Comparison of ENCODE assay signal across 29 cellular contexts in the genomic region with DNA sequence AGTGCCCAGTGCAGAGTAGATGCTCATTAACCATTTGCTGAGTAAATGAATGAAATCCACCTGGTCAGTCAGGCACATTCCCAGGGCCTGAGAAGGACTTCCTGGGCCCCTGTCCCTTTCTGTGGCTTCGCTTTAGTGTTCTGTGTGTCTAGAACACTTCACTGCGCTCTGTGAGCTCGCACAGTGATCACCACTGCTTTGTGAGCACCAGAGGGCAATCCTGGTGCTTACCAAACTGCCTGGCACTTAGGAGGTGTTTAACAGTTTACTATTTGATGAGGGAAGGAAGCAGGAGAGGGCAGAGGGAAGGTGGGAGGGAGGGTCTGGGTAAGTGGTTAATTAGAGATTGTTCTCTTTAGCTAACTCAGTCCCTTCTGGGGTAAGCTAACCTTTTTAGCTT. TPM values are rescaled to one million over a fixed set of nuclear protein-coding genes. Genes with fewer than 3 reads are reported as not detected.
"Had no signal": no experiment of that assay in that cellular context is flagged by ENCODE, and none has a peak within 500 bp of the region (broad histone marks: within the 10 kb centered on the region; RNA-seq: fewer than 3 reads in every experiment).

No MANE protein-coding gene starts in this region.

- H3K27me3 ChIP-seq: colonic mucosa, ovary, uterus had no signal

- H3K4me3 ChIP-seq: colonic mucosa, esophagus squamous epithelium, heart right ventricle, left ventricle myocardium inferior, lower lobe of right lung, ovary, psoas muscle, skin epidermis, spleen, thoracic aorta, tibial nerve, upper lobe of right lung, uterus had no signal

- ATAC-seq: heart right ventricle; left cardiac atrium; lower lobe of right lung; natural killer cell; psoas muscle; stimulated activated memory B cell treated with anti-CD40 and anti-IgM and Interleukin-4, amounts not matched to agents 10 μg/mL and 1 μg/mL and 100 μg/mL, for 72 hours; stimulated activated naive CD8-positive, alpha-beta T cell treated with anti-CD3 and anti-CD28 coated beads, Interleukin-15, Interleukin-2, amounts not matched to agents 100 U/mL and 50 U/mL, for 24 hours; upper lobe of right lung had no signal

- FAIRE-seq: endothelial cell of umbilical vein, islet of Langerhans had no signal

- H3K36me3 ChIP-seq: colonic mucosa, esophagus squamous epithelium, heart right ventricle, left ventricle myocardium inferior, lower lobe of right lung, ovary, spleen, thoracic aorta, tibial nerve, upper lobe of right lung, uterus had no signal

- DNase-seq: colonic mucosa; effector CD8-positive, alpha-beta T cell; erythroblast; esophagus squamous epithelium; foreskin melanocyte; glutamatergic neuron; heart right ventricle; hippocampal formation; left cardiac atrium; left ventricle myocardium inferior; lower lobe of right lung; natural killer cell; occipital lobe; ovary; posterior cingulate gyrus; psoas muscle; right cardiac atrium; spleen; stimulated activated CD4-positive, alpha-beta T cell treated with anti-CD3 and anti-CD28 coated beads, Interleukin-4, amount 100 ng/mL, for 4 hours; stimulated activated naive CD8-positive, alpha-beta T cell treated with anti-CD3 and anti-CD28 coated beads, Interleukin-15, Interleukin-2, amounts not matched to agents 100 U/mL and 50 U/mL, for 24 hours; substantia nigra; upper lobe of right lung; uterus had no signal

- H3K27ac ChIP-seq: colonic mucosa, esophagus squamous epithelium, heart right ventricle, left ventricle myocardium inferior, lower lobe of right lung, ovary, psoas muscle, skin epidermis, spleen, thoracic aorta, tibial nerve, upper lobe of right lung, uterus had no signal

- H3K4me1 ChIP-seq: colonic mucosa, esophagus squamous epithelium, heart right ventricle, left ventricle myocardium inferior, lower lobe of right lung, psoas muscle, spleen, tibial nerve, upper lobe of right lung, uterus had no signal

- H3K9me3 ChIP-seq: colonic mucosa, esophagus squamous epithelium, heart right ventricle, left ventricle myocardium inferior, lower lobe of right lung, ovary, psoas muscle, spleen, thoracic aorta, tibial nerve, upper lobe of right lung, uterus had no signal

RNA-seq across cellular contexts. Expression of gene SALL1, which starts 26.2 kb away (rescaled TPM):
- total RNA-seq: endothelial cell of umbilical vein, lower lobe of right lung, natural killer cell, psoas muscle, spleen, thoracic aorta, upper lobe of right lung had no signal
- polyA plus RNA-seq: endothelial cell of umbilical vein, psoas muscle had no signal
